In genomic region chr15:30922469-30923311, GRCh38 we compare ENCODE assay signal across 11 cellular contexts. TPM values are rescaled to one million over a fixed set of nuclear protein-coding genes. Genes with fewer than 3 reads are reported as not detected.
DNase-seq lines count a peak whose midpoint lies in the region; ATAC-seq and TF ChIP-seq lines count a peak whose summit lies in the region.
"Had no signal": no experiment of that assay in that cellular context is flagged by ENCODE, and none has a peak within 500 bp of the region (broad histone marks: within the 10 kb centered on the region; RNA-seq: fewer than 3 reads in every experiment).

No MANE protein-coding gene starts in this region.

- H3K9me2 ChIP-seq in HCT116 (ENCODE audit: insufficient read depth) = no peaks in the 10 kb centered on the region

- no peak overlapping the region for H3K4me2 ChIP-seq in HCT116 (ENCODE audit: low read length)

- TF ChIP-seq CTCF in HCT116 (IDR thresholded peaks at IDR 0.05 in 2 of 3, conservative IDR thresholded peaks at IDR 0.05 in 1 of 3; ENCODE audit: borderline replicate concordance in 1 of 3, insufficient read depth in 1 of 3, low read depth in 2 of 3, low read length in 2 of 3) (no peak), choroid plexus epithelial cell (conservative IDR thresholded peaks at IDR 0.05; ENCODE audit: low read depth, low read length) (no peak)

- no peak for TF ChIP-seq POLR2A in HCT116 (IDR thresholded peaks at IDR 0.05; ENCODE audit: borderline replicate concordance, extremely low read depth, insufficient read depth, insufficient read length)

- ATAC-seq in HCT116 (no peak), GM18858 (IDR thresholded peaks at IDR 0.05; ENCODE audit: unreplicated experiment) (no peak), GM21526 (IDR thresholded peaks at IDR 0.05; ENCODE audit: low FRiP score, unreplicated experiment) (no peak), HG02642 (IDR thresholded peaks at IDR 0.05; ENCODE audit: poor library complexity, unreplicated experiment) (no peak)
- ATAC-seq: GM12878; stimulated activated naive CD8-positive, alpha-beta T cell treated with anti-CD3 and anti-CD28 coated beads, Interleukin-15, amount 100 ng/mL, for 72 hours had no signal

- no peak for TF ChIP-seq RAD21 in HCT116 (IDR thresholded peaks at IDR 0.05; ENCODE audit: low read depth)

- H2AFZ ChIP-seq in HCT116 (ENCODE audit: low read depth, low read length, poor library complexity, severe bottlenecking) = no peak overlapping the region

- H3K36me3 ChIP-seq in HCT116 (ENCODE audit: control insufficient read depth in 1 of 2, insufficient read depth in 2 of 2, low read length in 2 of 2) (peaks cover 37 to 41% of the 10 kb centered on the region in 2 experiments; a peak in 3 of 4 replicates), skeletal muscle tissue (ENCODE audit: control insufficient read depth in 3 of 3, insufficient read depth in 3 of 3, low read length in 3 of 3) (peaks cover 40 to 60% (median 58%) of the 10 kb centered on the region in 3 donors)

- H4K20me1 ChIP-seq in HCT116 (ENCODE audit: insufficient read depth) = no peaks in the 10 kb centered on the region

- H3K27ac ChIP-seq in HCT116 (ENCODE audit: low read depth, low read length) = peak overlapping the region; percentile 35; the same call in 1 of the 2 replicates
- H3K27ac ChIP-seq in skeletal muscle tissue (ENCODE audit: low read depth, low read length) = peak overlapping the region; percentile 70

- no peaks in the 10 kb centered on the region for H3K27me3 ChIP-seq in HCT116 (ENCODE audit: insufficient read depth, low read length)
- H3K27me3 ChIP-seq in skeletal muscle tissue (ENCODE audit: control insufficient read depth in 3 of 3, insufficient read depth in 3 of 3, low read length in 3 of 3) = no peaks in the 10 kb centered on the region

- H3K9ac ChIP-seq in HCT116 (ENCODE audit: low read length) (no peak overlapping the region), skeletal muscle tissue (ENCODE audit: low read depth in 1 of 3, low read length in 3 of 3) (peak overlapping the region in 2 of 3 donors; percentile 19 to 63)

- RAD21 ChIA-PET in HCT116 (lab: Charles Lee; ENCODE audit: low non-redundant PET in 1 of 2, low total read pairs in 2 of 2, uncharacterized antibody in 2 of 2, unreplicated experiment in 2 of 2) = no interaction called here

- CTCF ChIA-PET in HCT116 (lab: Charles Lee) = no interaction called here

- intact Hi-C loops in HCT116 (cut with micrococcal nuclease) = no loop called here

- POLR2A ChIA-PET in HCT116 (lab: Charles Lee) = no interaction called here

- H3K9me3 ChIP-seq in HCT116 (ENCODE audit: control insufficient read depth in 1 of 2, insufficient read depth in 1 of 2, low read depth in 1 of 2, low read length in 2 of 2) = no peaks in the 10 kb centered on the region
- H3K9me3 ChIP-seq in skeletal muscle tissue (ENCODE audit: control insufficient read depth in 3 of 3, low read length in 3 of 3) = no peaks in the 10 kb centered on the region

- no peak overlapping the region for H3K4me3 ChIP-seq in HCT116 (replicated peaks in 1 of 2; ENCODE audit: low read depth in 1 of 2, low read length in 2 of 2)
- no peak overlapping the region for H3K4me3 ChIP-seq in choroid plexus epithelial cell (ENCODE audit: low read depth, low read length)
- peak overlapping the region in 1 of 3 donors; percentile 14 for H3K4me3 ChIP-seq in skeletal muscle tissue (ENCODE audit: low read length in 3 of 3)
- H3K4me3 ChIP-seq: GM12878 had no signal

- H3K79me2 ChIP-seq in HCT116 (ENCODE audit: insufficient read depth, low read length) = no peaks in the 10 kb centered on the region

- no TSS peak for BruUV-seq in HCT116 (replicated peaks; lab: Mats Ljungman, UMichigan)

- H3K4me1 ChIP-seq in HCT116 (ENCODE audit: control insufficient read depth in 1 of 2, insufficient read depth in 2 of 2, low read length in 2 of 2) (peaks cover 0 to 2% of the 10 kb centered on the region in 2 experiments; a peak in 1 of 4 replicates), skeletal muscle tissue (ENCODE audit: control insufficient read depth in 3 of 3, insufficient read depth in 3 of 3, low read length in 3 of 3) (peaks cover 31 to 42% (median 31%) of the 10 kb centered on the region in 3 donors)

- DNase-seq in HCT116 (ENCODE audit: low read depth, low spot score) = peak; percentile 6
- DNase-seq in choroid plexus epithelial cell (ENCODE audit: low read depth) = peak; percentile 66
- DNase-seq in iPS-NIHi11 (ENCODE audit: low spot score) = peak; percentile 68
- DNase-seq in NK-92 treated with Interleukin-12 subunit alpha and Interleukin-12 subunit beta, amount 100 ng/mL, for 24 hours (lab: John Stamatoyannopoulos, UW) = no peak
- DNase-seq: NCI-H82; stimulated activated naive CD8-positive, alpha-beta T cell treated with anti-CD3 and anti-CD28 coated beads, Interleukin-15, amount 100 ng/mL, for 72 hours had no signal

TF ChIP-seq in HCT116, 20 proteins besides CTCF, POLR2A, EP300 and RAD21:
- no peak for TF ChIP-seq EGR1 (IDR thresholded peaks at IDR 0.05; ENCODE audit: low read depth)
- TF ChIP-seq TCF7L2 (IDR thresholded peaks at IDR 0.05; ENCODE audit: borderline replicate concordance, extremely low read depth, insufficient read depth, insufficient read length) = no peak
- TF ChIP-seq MAX (IDR thresholded peaks at IDR 0.05) = no peak
- no peak for TF ChIP-seq CEBPB (IDR thresholded peaks at IDR 0.05; ENCODE audit: low read depth)
- no peak for TF ChIP-seq EZH2 (IDR thresholded peaks at IDR 0.05)
- no peak for TF ChIP-seq SIN3A (IDR thresholded peaks at IDR 0.05; ENCODE audit: low read depth)
- TF ChIP-seq EZH2phosphoT487 (IDR thresholded peaks at IDR 0.05; ENCODE audit: borderline replicate concordance) = no peak

RNA-seq across cellular contexts. Expression of gene FAN1, which starts 19.0 kb away (rescaled TPM):
- total RNA-seq in HCT116 (2021; ENCODE audit: unreplicated experiment) (17.4 TPM), skeletal muscle tissue (26.6 TPM)
- 8.8 and 8.9 TPM in 2 replicates for polyA plus RNA-seq in HCT116 (2012)
